Comparison of ENCODE assay signal across 8 cellular contexts in the genomic region with DNA sequence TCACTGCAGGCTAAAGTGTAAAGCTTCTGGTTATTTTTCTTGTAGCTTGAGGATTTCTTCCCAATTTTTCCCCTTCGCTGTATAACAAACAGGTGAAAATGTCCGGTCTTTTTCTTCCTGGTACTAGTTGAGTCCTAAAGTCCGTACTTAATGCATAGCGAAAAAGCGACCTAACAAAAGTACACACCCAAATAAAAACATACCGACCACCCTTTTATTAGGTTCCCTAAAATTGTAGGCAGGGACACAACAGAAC. TPM values are rescaled to one million over a fixed set of nuclear protein-coding genes. Genes with fewer than 3 reads are reported as not detected.
DNase-seq lines count a peak whose midpoint lies in the region; ATAC-seq, FAIRE-seq and TF ChIP-seq lines count a peak whose summit lies in the region.

No MANE protein-coding gene starts in this region.

- TF ChIP-seq CTCF in H9 (conservative IDR thresholded peaks at IDR 0.05) (no peak), activated B cell treated with CpG ODN at 0.5 μM for 24 hours (IDR thresholded peaks at IDR 0.05) (no peak), hepatocyte (IDR thresholded peaks at IDR 0.05; ENCODE audit: poor library complexity) (no peak)

- H3K9me2 ChIP-seq in hepatocyte (replicated peaks; ENCODE audit: insufficient read depth): no peaks in the 10 kb centered on the region

- H2BK20ac ChIP-seq in H9 (ENCODE audit: low read depth, low read length, poor library complexity, severe bottlenecking): no peak overlapping the region

- H3K27ac Mint-ChIP-seq in H9: peak overlapping the region; percentile 97 to 99 (median 99)
- peak overlapping the region; percentile 98 for H3K27ac Mint-ChIP-seq in activated B cell treated with CpG ODN at 0.5 μM for 24 hours

- no peak for ATAC-seq in activated B cell treated with CpG ODN at 0.5 μM for 24 hours (ENCODE audit: low read depth)
- no peak for ATAC-seq in GM18498 (IDR thresholded peaks at IDR 0.05; ENCODE audit: unreplicated experiment)

- no peak for FAIRE-seq in small intestine (lab: Jason Lieb, UNC)

- H3K56ac ChIP-seq in H9 (ENCODE audit: insufficient read length, low read depth, low read length): no peak overlapping the region

- H3K79me2 ChIP-seq in H9 (ENCODE audit: insufficient read depth, low read length) (peaks cover 29% of the 10 kb centered on the region; the same call in 1 of the 2 replicates), hepatocyte (peaks cover 86% of the 10 kb centered on the region)

- H2AFZ ChIP-seq in H9 (ENCODE audit: low read length) (no peak overlapping the region), hepatocyte (peak overlapping the region; percentile 60)

- H2BK15ac ChIP-seq in H9 (ENCODE audit: low read depth, low read length): no peak overlapping the region

- peak overlapping the region; percentile 27; the same call in 1 of the 2 replicates for H3K14ac ChIP-seq in H9 (ENCODE audit: insufficient read depth, low read length)

- H2BK120ac ChIP-seq in H9 (ENCODE audit: low read depth, low read length, poor library complexity, severe bottlenecking): no peak overlapping the region

- H3K27me3 ChIP-seq in H9 (ENCODE audit: insufficient read depth, low read length): no peaks in the 10 kb centered on the region
- no peaks in the 10 kb centered on the region for H3K27me3 ChIP-seq in hepatocyte
- no peaks in the 10 kb centered on the region for H3K27me3 ChIP-seq in small intestine (ENCODE audit: control insufficient read depth in 2 of 2, insufficient read depth in 2 of 2, low read length in 2 of 2)

- peak overlapping the region; percentile 99 to 100 for H3K4me3 Mint-ChIP-seq in H9
- H3K4me3 Mint-ChIP-seq in activated B cell treated with CpG ODN at 0.5 μM for 24 hours: peak overlapping the region; percentile 100

- H3K4me3 ChIP-seq in hepatocyte (peak overlapping the region; percentile 59), small intestine (ENCODE audit: low read depth in 1 of 2, low read length in 2 of 2) (peak overlapping the region; percentile 46 to 96)

- H3K4me1 Mint-ChIP-seq in H9 (peaks cover 25 to 28% of the 10 kb centered on the region in 2 experiments), activated B cell treated with CpG ODN at 0.5 μM for 24 hours (peaks cover 51% of the 10 kb centered on the region)

- H3K27me3 Mint-ChIP-seq in H9 (ENCODE audit: low read depth) (no peaks in the 10 kb centered on the region), activated B cell treated with CpG ODN at 0.5 μM for 24 hours (no peaks in the 10 kb centered on the region)

- peak overlapping the region; percentile 71 for H3K27ac ChIP-seq in H9 (ENCODE audit: insufficient read length, low read depth, low read length)
- peak overlapping the region; percentile 92 for H3K27ac ChIP-seq in hepatocyte
- H3K27ac ChIP-seq in small intestine (ENCODE audit: low read depth in 1 of 2, low read length in 1 of 2): peak overlapping the region; percentile 81 to 89

- no peak overlapping the region for H3K23ac ChIP-seq in H9 (ENCODE audit: insufficient read length, low read depth, low read length)

- WGBS in H9 (ENCODE audit: extremely low coverage, insufficient read length, low lambda C conversion rate): no CpG with 5 or more reads among the region's 6 CpGs
- 2% methylated on average over 6 of the region's 6 CpGs for WGBS in hepatocyte (ENCODE audit: low lambda C conversion rate, missing lambda C conversion rate)
- WGBS in small intestine, 3 donors: 0 to 1% (median 0%) methylated on average over 6 of the region's 6 CpGs

- H3K23me2 ChIP-seq in H9 (ENCODE audit: insufficient read length, low read depth, low read length, poor library complexity, severe bottlenecking): peaks cover 10% of the 10 kb centered on the region

- H3K36me3 ChIP-seq in hepatocyte (replicated peaks; ENCODE audit: insufficient read depth, low read depth) (no peaks in the 10 kb centered on the region), small intestine (ENCODE audit: control insufficient read depth in 2 of 2, insufficient read depth in 2 of 2, low read length in 2 of 2) (peaks cover 0 to 2% of the 10 kb centered on the region in 2 donors)

- peak overlapping the region; percentile 94 for H3K18ac ChIP-seq in H9 (ENCODE audit: insufficient read length, low read depth, low read length)

- H3K9me3 Mint-ChIP-seq in H9 (no peaks in the 10 kb centered on the region; a peak in 1 of 5 replicates), activated B cell treated with CpG ODN at 0.5 μM for 24 hours (no peaks in the 10 kb centered on the region)

- no peaks in the 10 kb centered on the region for H4K20me1 ChIP-seq in H9 (ENCODE audit: control insufficient read depth, insufficient read depth, insufficient read length)
- peaks cover 31% of the 10 kb centered on the region for H4K20me1 ChIP-seq in hepatocyte (ENCODE audit: insufficient read depth, poor library complexity, severe bottlenecking)

- H3K79me1 ChIP-seq in H9 (ENCODE audit: insufficient read depth, low read depth, low read length, poor library complexity, severe bottlenecking): no peaks in the 10 kb centered on the region

- H3K9me3 ChIP-seq in H9 (ENCODE audit: control insufficient read depth, low read depth, low read length) (no peaks in the 10 kb centered on the region), hepatocyte (ENCODE audit: low read depth) (no peaks in the 10 kb centered on the region), small intestine (ENCODE audit: control insufficient read depth, low read depth) (no peaks in the 10 kb centered on the region)

- H3K4me2 ChIP-seq in H9 (ENCODE audit: insufficient read depth, insufficient read length, low read length): peak overlapping the region; percentile 83
- peak overlapping the region; percentile 86 for H3K4me2 ChIP-seq in hepatocyte

- no peak overlapping the region; the same call in 1 of the 2 replicates for H3K4ac ChIP-seq in H9 (ENCODE audit: low read depth, low read length)

- no peak overlapping the region for H2BK12ac ChIP-seq in H9 (ENCODE audit: insufficient read length, low read depth, low read length)

- peak overlapping the region; percentile 42 for H2BK5ac ChIP-seq in H9 (ENCODE audit: insufficient read length, low read length)

- peaks cover 16 to 52% (median 44%) of the 10 kb centered on the region in 3 experiments for H3K36me3 Mint-ChIP-seq in H9 (ENCODE audit: insufficient read depth in 1 of 3, low read depth in 3 of 3)
- H3K36me3 Mint-ChIP-seq in activated B cell treated with CpG ODN at 0.5 μM for 24 hours (ENCODE audit: low read depth): peaks cover 56% of the 10 kb centered on the region

- DNase-seq in H9 (no peak), activated B cell treated with CpG ODN at 0.5 μM for 24 hours (no peak), hepatocyte (ENCODE audit: low spot score) (no peak), small intestine (no peak), globus pallidus (ENCODE audit: low spot score) (no peak), inferior parietal cortex (ENCODE audit: extremely low spot score) (no peak), NCI-H2029 (lab: John Stamatoyannopoulos, UW) (no peak)

- POLR2A ChIA-PET in activated B cell treated with CpG ODN at 0.5 μM for 24 hours (lab: Charles Lee): interaction anchor here (1.4 to 5.2 kb wide), 5 partner anchors 22 to 642 kb away, joined by 4 to 63 read pairs (median 4); partner anchors contain the start of genes CC2D1B and KTI12

- CTCF ChIA-PET in activated B cell treated with CpG ODN at 0.5 μM for 24 hours (lab: Charles Lee): no interaction called here

- intact Hi-C loops in activated B cell treated with CpG ODN at 0.5 μM for 24 hours (cut with micrococcal nuclease): loop anchor here (1.0 to 10.0 kb wide), 14 partner anchors 22 to 1999 kb away; partner anchors contain the start of genes CC2D1B, CPT2, CZIB and FAF1

- H2AK5ac ChIP-seq in H9 (ENCODE audit: insufficient read length, low read length): no peak overlapping the region

- H3K4me1 ChIP-seq in H9 (ENCODE audit: insufficient read depth, low read length): no peaks in the 10 kb centered on the region
- peaks cover 20% of the 10 kb centered on the region for H3K4me1 ChIP-seq in hepatocyte (ENCODE audit: insufficient read depth)
- H3K4me1 ChIP-seq in small intestine (ENCODE audit: control insufficient read depth in 2 of 2, insufficient read depth in 1 of 2, low read depth in 1 of 2, low read length in 1 of 2): peaks cover 2 to 8% of the 10 kb centered on the region in 2 donors

- H4K8ac ChIP-seq in H9 (replicated peaks; ENCODE audit: insufficient read length, low read depth, low read length): no peak overlapping the region

- H3T11ph ChIP-seq in H9 (ENCODE audit: low read length): no peak overlapping the region

- peak overlapping the region; percentile 1 for H4K5ac ChIP-seq in H9 (ENCODE audit: insufficient read length, low read depth, low read length)

- H3K9ac ChIP-seq in H9 (ENCODE audit: extremely low read depth, insufficient read length, low read length): peak overlapping the region; percentile 93

- H4K91ac ChIP-seq in H9 (ENCODE audit: insufficient read length, low read depth, low read length): peak overlapping the region; percentile 0

RNA-seq across cellular contexts. Expression of gene BTF3L4, which starts 0.3 kb away (rescaled TPM):
- total RNA-seq in H9 (2021): 100 and 106 TPM in 2 replicates
- 32.8 and 36.2 TPM in 2 replicates for total RNA-seq in activated B cell treated with CpG ODN at 0.5 μM for 24 hours
- 73.9 and 80.2 TPM in 2 replicates for total RNA-seq in hepatocyte
- polyA plus RNA-seq in hepatocyte: 58.6 and 67.5 TPM in 2 replicates
- polyA plus RNA-seq in small intestine: 10 to 100 TPM in 2 of 3 donors, 1 to 10 TPM in 1; 9.2 to 24.2 (median 18.4) TPM

RNA-seq across cellular contexts. Expression of gene TXNDC12, which starts 0.8 kb away (rescaled TPM):
- total RNA-seq in H9 (2021): 76.8 and 82.1 TPM in 2 replicates
- total RNA-seq in activated B cell treated with CpG ODN at 0.5 μM for 24 hours: 37.4 and 39.0 TPM in 2 replicates
- total RNA-seq in hepatocyte: 81.0 and 89.5 TPM in 2 replicates
- 86.2 and 91.1 TPM in 2 replicates for polyA plus RNA-seq in hepatocyte
- polyA plus RNA-seq in small intestine: 10 to 100 TPM in 2 of 3 donors, 1 to 10 TPM in 1; 8.9 to 43.3 (median 11.6) TPM

RNA-seq across cellular contexts. Expression of gene KTI12, which starts 22.2 kb away (rescaled TPM):
- total RNA-seq in H9 (2021) (15.6 and 16.7 TPM in 2 replicates), activated B cell treated with CpG ODN at 0.5 μM for 24 hours (18.4 and 18.8 TPM in 2 replicates), hepatocyte (9.6 and 14.8 TPM in 2 replicates)
- polyA plus RNA-seq in hepatocyte (10.4 and 11.4 TPM in 2 replicates), small intestine (1 to 10 TPM; 5.1 to 7.9 (median 5.4) TPM)
